17 cellular contexts compared by ENCODE assay signal in genomic region chr17:44796731-44797130, GRCh38. TPM values are rescaled to one million over a fixed set of nuclear protein-coding genes. Genes with fewer than 3 reads are reported as not detected.
DNase-seq lines count a peak whose midpoint lies in the region; ATAC-seq and TF ChIP-seq lines count a peak whose summit lies in the region.
"Had no signal": no experiment of that assay in that cellular context is flagged by ENCODE, and none has a peak within 500 bp of the region (broad histone marks: within the 10 kb centered on the region; RNA-seq: fewer than 3 reads in every experiment).

No MANE protein-coding gene starts in this region.

- TF ChIP-seq CTCF in IMR-90 (conservative IDR thresholded peaks at IDR 0.05; ENCODE audit: low read depth, low read length) (no peak), ascending aorta (IDR thresholded peaks at IDR 0.05) (no peak), transverse colon (IDR thresholded peaks at IDR 0.05) (no peak)

- POLR2A ChIA-PET in IMR-90 (lab: Charles Lee; ENCODE audit: unreplicated experiment), result no interaction called here

- no peak for ATAC-seq in IMR-90 (ENCODE audit: low read depth)

- TF ChIP-seq EP300 in transverse colon (IDR thresholded peaks at IDR 0.05; ENCODE audit: low read depth), result no peak

- no peak overlapping the region for H3K4me3 Mint-ChIP-seq in activated T-helper 2 cell treated with anti-CD3 and anti-CD28 coated beads, Interferon-gamma antibody, Interleukin-2, Interleukin-4, amounts not matched to agents 10 μg/mL and 5 μg/mL and 100 μg/mL, durations not matched to agents 14 hours and 24 hours and 36 hours (ENCODE audit: low read depth)

- dilution Hi-C loops in IMR-90 (cut with HindIII; ENCODE audit: low sequenced_read_pairs, unreplicated experiment), result no loop called here

- no peaks in the 10 kb centered on the region for H3K36me3 Mint-ChIP-seq in activated T-helper 2 cell treated with anti-CD3 and anti-CD28 coated beads, Interferon-gamma antibody, Interleukin-2, Interleukin-4, amounts not matched to agents 10 μg/mL and 5 μg/mL and 100 μg/mL, durations not matched to agents 14 hours and 24 hours and 36 hours (ENCODE audit: low read depth)

- peaks cover 5% of the 10 kb centered on the region for H3K36me3 ChIP-seq in IMR-90 (ENCODE audit: control insufficient read depth, insufficient read depth, low read length)
- H3K36me3 ChIP-seq in ascending aorta, result no peaks in the 10 kb centered on the region
- peaks cover 10 to 60% of the 10 kb centered on the region in 2 donors for H3K36me3 ChIP-seq in neuronal stem cell (replicated peaks in 1 of 2; ENCODE audit: control insufficient read depth in 2 of 2, insufficient read depth in 2 of 2, low read length in 2 of 2)
- H3K36me3 ChIP-seq in transverse colon, result no peaks in the 10 kb centered on the region
- H3K36me3 ChIP-seq: Peyer's patch had no signal

- peaks cover 8% of the 10 kb centered on the region for H4K20me1 ChIP-seq in IMR-90 (ENCODE audit: insufficient read depth, low read length)

- H4K8ac ChIP-seq in IMR-90 (ENCODE audit: low read depth in 2 of 2, low read length in 2 of 2), result no peak overlapping the region
- H4K8ac ChIP-seq in neuronal stem cell (ENCODE audit: low read depth, low read length), result peak overlapping the region; percentile 86

- no peaks in the 10 kb centered on the region for H3K9me3 ChIP-seq in IMR-90 (ENCODE audit: control insufficient read depth, insufficient read depth, low read length)
- no peaks in the 10 kb centered on the region for H3K9me3 ChIP-seq in ascending aorta
- no peaks in the 10 kb centered on the region for H3K9me3 ChIP-seq in neuronal stem cell (replicated peaks in 1 of 2; ENCODE audit: control insufficient read depth in 2 of 2, insufficient read depth in 1 of 2, low read depth in 1 of 2, low read length in 2 of 2)
- no peaks in the 10 kb centered on the region for H3K9me3 ChIP-seq in transverse colon
- H3K9me3 ChIP-seq: BLaER1 treated with 17β-estradiol and CSF1 and Interleukin-3, amounts not matched to agents 10 nM and 100 nM; MG63; Peyer's patch had no signal

- intact Hi-C loops in IMR-90 (cut with micrococcal nuclease) (no loop called here), ascending aorta (cut with DNase I) (no loop called here), transverse colon (cut with DNase I; ENCODE audit: low total_unique reads) (no loop called here)
- intact Hi-C loops in activated T-helper 2 cell treated with anti-CD3 and anti-CD28 coated beads, Interferon-gamma antibody, Interleukin-2, Interleukin-4, amounts not matched to agents 10 μg/mL and 5 μg/mL and 100 μg/mL, durations not matched to agents 14 hours and 24 hours and 36 hours (cut with micrococcal nuclease), result no loop called here

- H3K4me2 ChIP-seq in IMR-90 (ENCODE audit: low read depth, low read length) (no peak overlapping the region), neuronal stem cell (ENCODE audit: insufficient read depth, low read length, poor library complexity, severe bottlenecking) (no peak overlapping the region)

- H3K27me3 ChIP-seq in IMR-90 (ENCODE audit: control insufficient read depth, insufficient read depth, low read length) (no peaks in the 10 kb centered on the region), ascending aorta (no peaks in the 10 kb centered on the region), neuronal stem cell (ENCODE audit: control insufficient read depth in 3 of 3, insufficient read depth in 3 of 3, low read depth in 1 of 3, low read length in 3 of 3) (no peaks in the 10 kb centered on the region), transverse colon (no peaks in the 10 kb centered on the region)
- H3K27me3 ChIP-seq: BLaER1 treated with 17β-estradiol and CSF1 and Interleukin-3, amounts not matched to agents 10 nM and 100 nM; MG63; Peyer's patch had no signal

- H3K9me1 ChIP-seq in IMR-90 (ENCODE audit: insufficient read depth, low read length), result peaks cover 17% of the 10 kb centered on the region

- no peak overlapping the region for H3K27ac Mint-ChIP-seq in activated T-helper 2 cell treated with anti-CD3 and anti-CD28 coated beads, Interferon-gamma antibody, Interleukin-2, Interleukin-4, amounts not matched to agents 10 μg/mL and 5 μg/mL and 100 μg/mL, durations not matched to agents 14 hours and 24 hours and 36 hours

- H2BK20ac ChIP-seq in IMR-90 (ENCODE audit: low read depth, low read length), result no peak overlapping the region

- H4K5ac ChIP-seq in IMR-90 (ENCODE audit: low read depth, low read length), result no peak overlapping the region

- H4K91ac ChIP-seq in IMR-90 (ENCODE audit: insufficient read depth, low read depth, low read length), result peak overlapping the region; percentile 19; the same call in 1 of the 2 replicates
- no peak overlapping the region for H4K91ac ChIP-seq in neuronal stem cell (ENCODE audit: low read depth, low read length, poor library complexity)

- no peak overlapping the region for H3K27ac ChIP-seq in IMR-90 (ENCODE audit: insufficient read depth, low read length)
- H3K27ac ChIP-seq in ascending aorta, result peak overlapping the region; percentile 77 to 84
- no peak overlapping the region for H3K27ac ChIP-seq in neuronal stem cell (replicated peaks; ENCODE audit: low read length)
- peak overlapping the region; percentile 70 to 85 (median 78) for H3K27ac ChIP-seq in transverse colon

- H3K23ac ChIP-seq in IMR-90 (ENCODE audit: low read depth, low read length) (no peak overlapping the region), neuronal stem cell (ENCODE audit: low read depth, low read length, poor library complexity) (no peak overlapping the region)

- peaks cover 26% of the 10 kb centered on the region for H3K4me1 ChIP-seq in IMR-90 (ENCODE audit: control insufficient read depth, insufficient read depth, low read length)
- H3K4me1 ChIP-seq in ascending aorta, result peaks cover 16 to 23% of the 10 kb centered on the region in 2 donors
- H3K4me1 ChIP-seq in neuronal stem cell (ENCODE audit: control insufficient read depth in 2 of 2, insufficient read depth in 1 of 2, low read depth in 1 of 2, low read length in 2 of 2), result peaks cover 4 to 14% of the 10 kb centered on the region in 2 donors
- H3K4me1 ChIP-seq in transverse colon, result peaks cover 0 to 10% (median 2%) of the 10 kb centered on the region in 4 donors

- H2AFZ ChIP-seq in IMR-90 (replicated peaks; ENCODE audit: low read length, poor library complexity) (no peak overlapping the region), neuronal stem cell (ENCODE audit: low read length) (no peak overlapping the region)

- H2BK5ac ChIP-seq in IMR-90 (ENCODE audit: low read depth, low read length, poor library complexity, severe bottlenecking), result peak overlapping the region; percentile 18
- no peak overlapping the region for H2BK5ac ChIP-seq in neuronal stem cell (ENCODE audit: low read length)

- TF ChIP-seq POLR2A in IMR-90 (IDR thresholded peaks at IDR 0.05; ENCODE audit: low read depth, low read length) (no peak), transverse colon (IDR thresholded peaks at IDR 0.05) (no peak)

- no peaks in the 10 kb centered on the region for H3K9me3 Mint-ChIP-seq in activated T-helper 2 cell treated with anti-CD3 and anti-CD28 coated beads, Interferon-gamma antibody, Interleukin-2, Interleukin-4, amounts not matched to agents 10 μg/mL and 5 μg/mL and 100 μg/mL, durations not matched to agents 14 hours and 24 hours and 36 hours

- H3K4ac ChIP-seq in IMR-90 (ENCODE audit: low read depth, low read length) (no peak overlapping the region; the same call in 1 of the 2 replicates), neuronal stem cell (ENCODE audit: low read length) (no peak overlapping the region)

- CTCF ChIA-PET in IMR-90 (lab: Yijun Ruan, JAX), result no interaction called here

- DNase-seq in IMR-90 (no peak), ascending aorta (ENCODE audit: low spot score in 2 of 2) (no peak), neuronal stem cell (ENCODE audit: low spot score) (no peak), transverse colon (no peak), mucosa of gallbladder (ENCODE audit: low spot score) (no peak), HT-29 (ENCODE audit: low spot score) (no peak)
- DNase-seq in activated T-helper 2 cell treated with anti-CD3 and anti-CD28 coated beads, Interferon-gamma antibody, Interleukin-2, Interleukin-4, amounts not matched to agents 10 μg/mL and 5 μg/mL and 100 μg/mL, durations not matched to agents 14 hours and 24 hours and 36 hours (ENCODE audit: low spot score), result no peak
- DNase-seq: H7, MG63, NCI-H1105, NCI-H187 treated with DMSO at 0.1 percent for 48 hours, NCI-H446 treated with DMSO at 0.1 percent for 48 hours, NCI-H774, Peyer's patch, SIG-M5 had no signal

- BruUV-seq in IMR-90 (replicated peaks; lab: Mats Ljungman, UMichigan), result no TSS peak

- H2AK5ac ChIP-seq in IMR-90 (ENCODE audit: low read depth, low read length), result no peak overlapping the region
- no peak overlapping the region for H2AK5ac ChIP-seq in neuronal stem cell (ENCODE audit: low read depth, low read length)

- H2BK12ac ChIP-seq in neuronal stem cell (ENCODE audit: low read length), result no peak overlapping the region

- H2BK15ac ChIP-seq in IMR-90 (ENCODE audit: low read depth, low read length) (no peak overlapping the region), neuronal stem cell (ENCODE audit: low read length) (no peak overlapping the region)

- H3K18ac ChIP-seq in IMR-90 (ENCODE audit: low read depth, low read length) (no peak overlapping the region), neuronal stem cell (ENCODE audit: low read length) (no peak overlapping the region)

- TF ChIP-seq RAD21 in IMR-90 (IDR thresholded peaks at IDR 0.05; ENCODE audit: low read length), result no peak

- H3K27me3 Mint-ChIP-seq in activated T-helper 2 cell treated with anti-CD3 and anti-CD28 coated beads, Interferon-gamma antibody, Interleukin-2, Interleukin-4, amounts not matched to agents 10 μg/mL and 5 μg/mL and 100 μg/mL, durations not matched to agents 14 hours and 24 hours and 36 hours (ENCODE audit: low read depth), result peaks cover 3% of the 10 kb centered on the region

- H3K56ac ChIP-seq in IMR-90 (ENCODE audit: extremely low read depth, insufficient read depth, low read length), result no peak overlapping the region

- peaks cover 21 to 74% of the 10 kb centered on the region in 2 experiments for H3K79me1 ChIP-seq in IMR-90 (ENCODE audit: low read depth in 1 of 2, low read length in 2 of 2)
- peaks cover 3% of the 10 kb centered on the region for H3K79me1 ChIP-seq in neuronal stem cell (ENCODE audit: low read depth, low read length)

- H3K4me3 ChIP-seq in IMR-90 (ENCODE audit: insufficient read depth, low read depth, low read length) (no peak overlapping the region), ascending aorta (peak overlapping the region in 1 of 2 donors; percentile 58), neuronal stem cell (ENCODE audit: low read length in 2 of 2) (no peak overlapping the region), transverse colon (no peak overlapping the region)
- H3K4me3 ChIP-seq: BLaER1 treated with 17β-estradiol and CSF1 and Interleukin-3, amounts not matched to agents 10 nM and 100 nM; MG63; Peyer's patch had no signal

- H2AK9ac ChIP-seq in IMR-90 (replicated peaks; ENCODE audit: low read depth, low read length, poor library complexity), result no peak overlapping the region

- in situ Hi-C loops in IMR-90 (cut with MboI; ENCODE audit: low sequenced_read_pairs), result no loop called here
- in situ Hi-C loops in transverse colon (cut with MboI; ENCODE audit: low pct_ligation_motif_present in 1 of 4, low pct_unique_long_range_greater_than_20kb in 1 of 4, low sequenced_read_pairs in 3 of 4), result no loop called here

- H3K9ac ChIP-seq in IMR-90 (ENCODE audit: low read depth, low read length) (no peak overlapping the region), neuronal stem cell (ENCODE audit: low read depth, low read length, poor library complexity) (no peak overlapping the region)
- H3K9ac ChIP-seq: BLaER1 treated with 17β-estradiol and CSF1 and Interleukin-3, amounts not matched to agents 10 nM and 100 nM had no signal

- 90% methylated on average over 5 of the region's 9 CpGs; no CpG with 5 or more reads in 1 of the 2 experiments for WGBS in IMR-90 (ENCODE audit: extremely low coverage in 2 of 2, insufficient read length in 1 of 2), 2 experiments
- no CpG with 5 or more reads among the region's 9 CpGs for WGBS in neuronal stem cell (ENCODE audit: extremely low coverage in 2 of 2, insufficient read length in 2 of 2, insufficient replicate concordance in 1 of 2), 2 donors
- 86 to 88% methylated on average over 9 of the region's 9 CpGs for WGBS in transverse colon (ENCODE audit: low coverage in 1 of 2), 2 donors

- H3K14ac ChIP-seq in IMR-90 (replicated peaks; ENCODE audit: low read depth, low read length) (peak overlapping the region; percentile 48; the same call in 1 of the 2 replicates), neuronal stem cell (ENCODE audit: low read length) (no peak overlapping the region)

- peaks cover 14% of the 10 kb centered on the region for H3K4me1 Mint-ChIP-seq in activated T-helper 2 cell treated with anti-CD3 and anti-CD28 coated beads, Interferon-gamma antibody, Interleukin-2, Interleukin-4, amounts not matched to agents 10 μg/mL and 5 μg/mL and 100 μg/mL, durations not matched to agents 14 hours and 24 hours and 36 hours (ENCODE audit: low read depth)

- no peak overlapping the region for H2BK120ac ChIP-seq in IMR-90 (ENCODE audit: low read depth, low read length)
- H2BK120ac ChIP-seq in neuronal stem cell (ENCODE audit: low read depth, low read length), result no peak overlapping the region

RNA-seq across cellular contexts. Expression of gene GJC1, which starts 33.4 kb away (rescaled TPM):
- 53.3 and 69.7 TPM in 2 replicates for total RNA-seq in IMR-90 (2012; rRNA removed)
- 23.9 and 24.1 TPM in 2 replicates for polyA plus RNA-seq in IMR-90 (2012; rRNA removed)
- polyA plus RNA-seq in IMR-90 (2012; cell fraction: cytosol; rRNA removed), result 7.1 and 11.9 TPM in 2 replicates
- 6.7 and 19.1 TPM in 2 replicates for polyA plus RNA-seq in IMR-90 (2012; cell fraction: nucleus; rRNA removed; ENCODE audit: low replicate concordance)
- total RNA-seq in ascending aorta, result 9.9 TPM
- 43.0 TPM for polyA plus RNA-seq in neuronal stem cell (2013, experiment 1 of 2)
- 45.1 TPM for polyA plus RNA-seq in neuronal stem cell (2013, experiment 2 of 2)
- total RNA-seq in transverse colon, result 10 to 100 TPM; 12.0 to 18.7 (median 14.7) TPM
- 17.3 TPM for total RNA-seq in mucosa of gallbladder
- not detected in 2 replicates for total RNA-seq in HT-29 (2014; rRNA removed; shearing (Covaris generic))
- 8.2 and 9.4 TPM in 2 replicates for total RNA-seq in activated T-helper 2 cell treated with anti-CD3 and anti-CD28 coated beads, Interferon-gamma antibody, Interleukin-2, Interleukin-4, amounts not matched to agents 10 μg/mL and 5 μg/mL and 100 μg/mL, durations not matched to agents 14 hours and 24 hours and 36 hours

RNA-seq across cellular contexts. Expression of gene ADAM11, which starts 37.9 kb away (rescaled TPM):
- total RNA-seq in IMR-90 (2012; rRNA removed) (0.28 and 0.36 TPM in 2 replicates), ascending aorta (not detected), transverse colon (1 to 10 TPM in 1 of 4 donors, under 1 TPM in 3; 0.37 to 2.0 (median 0.72) TPM), mucosa of gallbladder (2.8 TPM)
- polyA plus RNA-seq in IMR-90 (2012; rRNA removed), result 0.46 and 0.53 TPM in 2 replicates
- 0.79 and 0.87 TPM in 2 replicates for polyA plus RNA-seq in IMR-90 (2012; cell fraction: cytosol; rRNA removed)
- 1.2 and 3.1 TPM in 2 replicates for polyA plus RNA-seq in IMR-90 (2012; cell fraction: nucleus; rRNA removed; ENCODE audit: low replicate concordance)
- 2.9 TPM for polyA plus RNA-seq in neuronal stem cell (2013, experiment 1 of 2)
- polyA plus RNA-seq in neuronal stem cell (2013, experiment 2 of 2), result 2.7 TPM
- 0.05 and 0.20 TPM in 2 replicates for total RNA-seq in HT-29 (2014; rRNA removed; shearing (Covaris generic))
- 0.09 and 0.14 TPM in 2 replicates for total RNA-seq in activated T-helper 2 cell treated with anti-CD3 and anti-CD28 coated beads, Interferon-gamma antibody, Interleukin-2, Interleukin-4, amounts not matched to agents 10 μg/mL and 5 μg/mL and 100 μg/mL, durations not matched to agents 14 hours and 24 hours and 36 hours

RNA-seq across cellular contexts. Expression of gene HIGD1B, which starts 51.0 kb away (rescaled TPM):
- total RNA-seq in IMR-90 (2012; rRNA removed) (not detected in 2 replicates), ascending aorta (not detected), transverse colon (under 1 TPM in 1 of 4 donors, not detected in 3; 0.96 TPM), mucosa of gallbladder (7.2 TPM)
- polyA plus RNA-seq in IMR-90 (2012; rRNA removed), result not detected in 2 replicates
- polyA plus RNA-seq in IMR-90 (2012; cell fraction: cytosol; rRNA removed), result not detected in 2 replicates
- not detected in 2 replicates for polyA plus RNA-seq in IMR-90 (2012; cell fraction: nucleus; rRNA removed; ENCODE audit: low replicate concordance)
- not detected for polyA plus RNA-seq in neuronal stem cell (2013, experiment 1 of 2)
- not detected for polyA plus RNA-seq in neuronal stem cell (2013, experiment 2 of 2)
- not detected in 2 replicates for total RNA-seq in HT-29 (2014; rRNA removed; shearing (Covaris generic))
- not detected in 2 replicates for total RNA-seq in activated T-helper 2 cell treated with anti-CD3 and anti-CD28 coated beads, Interferon-gamma antibody, Interleukin-2, Interleukin-4, amounts not matched to agents 10 μg/mL and 5 μg/mL and 100 μg/mL, durations not matched to agents 14 hours and 24 hours and 36 hours
- total RNA-seq: H7, HepG2, Peyer's patch had no signal
- polyA plus RNA-seq: HepG2 had no signal

Comparison
In these comparisons a context has a peak if more than half of its experiments do, and no peak if none do; other contexts are left out.
1. H3K27ac ChIP-seq: peak in ascending aorta (2 of 2) and transverse colon (4 of 4); none in IMR-90 (single experiment) and neuronal stem cell (single experiment).